ENCODE assay signal across 13 cellular contexts in the genomic region with DNA sequence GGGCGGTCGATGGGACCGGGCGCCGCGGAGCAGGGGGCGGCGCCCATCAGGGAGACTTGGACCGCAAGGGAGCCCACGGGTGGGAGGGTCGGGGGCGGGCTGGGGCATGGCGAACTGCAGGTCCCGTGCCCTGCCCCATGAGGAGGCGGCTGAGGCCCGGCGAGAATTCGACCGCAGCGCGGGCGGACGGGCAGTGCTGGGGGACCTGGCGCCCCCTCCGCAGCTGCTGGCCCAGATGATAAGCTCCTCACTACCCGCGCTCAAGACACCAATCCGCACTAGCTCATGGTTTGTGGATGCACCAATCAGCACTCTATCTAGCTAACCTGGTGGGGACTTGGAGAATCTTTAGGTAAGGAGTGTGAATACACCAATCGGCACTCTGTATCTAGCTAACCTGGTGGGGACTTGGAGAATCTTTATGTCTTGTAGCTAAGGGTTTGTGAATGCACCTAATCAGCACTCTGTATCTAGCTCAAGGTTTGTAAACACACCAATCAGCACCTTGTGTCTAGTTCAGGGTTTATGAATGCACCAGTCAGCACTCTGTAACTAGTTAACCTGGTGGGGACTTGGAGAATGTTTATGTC. TPM values are rescaled to one million over a fixed set of nuclear protein-coding genes. Genes with fewer than 3 reads are reported as not detected.
DNase-seq lines count a peak whose midpoint lies in the region; ATAC-seq lines count a peak whose summit lies in the region.
"Had no signal": no experiment of that assay in that cellular context is flagged by ENCODE, and none has a peak within 500 bp of the region (broad histone marks: within the 10 kb centered on the region; RNA-seq: fewer than 3 reads in every experiment).

No MANE protein-coding gene starts in this region.

- H3K27me3 ChIP-seq in effector memory CD4-positive, alpha-beta T cell (replicated peaks; ENCODE audit: control insufficient read depth, insufficient read depth, low read length, poor library complexity, severe bottlenecking) = no peaks in the 10 kb centered on the region
- H3K27me3 ChIP-seq in thymus (ENCODE audit: control insufficient read depth, insufficient read depth) = no peaks in the 10 kb centered on the region

- DNase-seq in stimulated activated naive CD4-positive, alpha-beta T cell (lab: John Stamatoyannopoulos, UW) = peak in 4 of 6 experiments; percentile 19 to 59 (median 24)
- no peak for DNase-seq in stimulated activated naive CD4-positive, alpha-beta T cell treated with Interleukin-2 at 50 U/mL for 16 hours (lab: John Stamatoyannopoulos, UW)
- DNase-seq in NCI-H82 treated with DMSO at 0.1 percent for 48 hours (lab: John Stamatoyannopoulos, UW; ENCODE audit: unreplicated experiment) (peak; percentile 9), DMS153 (lab: John Stamatoyannopoulos, UW) (no peak)
- DNase-seq in effector memory CD4-positive, alpha-beta T cell = no peak
- no peak for DNase-seq in stimulated activated CD4-positive, alpha-beta T cell treated with anti-CD3 and anti-CD28 coated beads, Interleukin-4, amount 100 ng/mL, for 4 hours
- DNase-seq: glutamatergic neuron, kidney, NCI-H1048, NCI-H524 had no signal

- H3K27ac ChIP-seq in effector memory CD4-positive, alpha-beta T cell (ENCODE audit: insufficient read depth, low read length, poor library complexity, severe bottlenecking) = no peak overlapping the region
- peak overlapping the region; percentile 94 for H3K27ac ChIP-seq in thymus (ENCODE audit: low read depth)

- H3K4me3 ChIP-seq in effector memory CD4-positive, alpha-beta T cell (ENCODE audit: insufficient read depth, low read depth, low read length, poor library complexity, severe bottlenecking) = peak overlapping the region; percentile 3
- no peak overlapping the region for H3K4me3 ChIP-seq in thymus (ENCODE audit: low read length)

- peaks cover 7% of the 10 kb centered on the region for H3K4me1 ChIP-seq in effector memory CD4-positive, alpha-beta T cell (ENCODE audit: control insufficient read depth, insufficient read depth, low read length, poor library complexity, severe bottlenecking)
- peaks cover 11% of the 10 kb centered on the region for H3K4me1 ChIP-seq in thymus (ENCODE audit: control insufficient read depth, insufficient read depth, low read length)

- ATAC-seq in GM21529 (IDR thresholded peaks at IDR 0.05; ENCODE audit: unreplicated experiment) = no peak
- ATAC-seq: Panc1 had no signal

- no peaks in the 10 kb centered on the region for H3K9me3 ChIP-seq in effector memory CD4-positive, alpha-beta T cell (ENCODE audit: control insufficient read depth, low read length)
- H3K9me3 ChIP-seq in thymus (ENCODE audit: control insufficient read depth) = peaks cover 2% of the 10 kb centered on the region

- WGBS in thymus = 63% methylated on average over 29 of the region's 29 CpGs

- no peaks in the 10 kb centered on the region for H3K36me3 ChIP-seq in effector memory CD4-positive, alpha-beta T cell (ENCODE audit: control insufficient read depth, insufficient read depth, low read length)
- H3K36me3 ChIP-seq in thymus (ENCODE audit: control insufficient read depth, insufficient read depth) = no peaks in the 10 kb centered on the region

RNA-seq across cellular contexts. Expression of a gene that starts 38.5 kb away (rescaled TPM):
- 67.9 TPM for polyA plus RNA-seq in thymus

Comparison
In these comparisons a context has a peak if more than half of its experiments do, and no peak if none do; other contexts are left out.
1. DNase-seq: peak in stimulated activated naive CD4-positive, alpha-beta T cell (4 of 6) and NCI-H82 treated with DMSO at 0.1 percent for 48 hours (single experiment); none in stimulated activated naive CD4-positive, alpha-beta T cell treated with Interleukin-2 at 50 U/mL for 16 hours (single experiment), effector memory CD4-positive, alpha-beta T cell (0 of 3), DMS153 (single experiment) and stimulated activated CD4-positive, alpha-beta T cell treated with anti-CD3 and anti-CD28 coated beads, Interleukin-4, amount 100 ng/mL, for 4 hours (0 of 2).